8 cellular contexts compared by ENCODE assay signal in the genomic region with DNA sequence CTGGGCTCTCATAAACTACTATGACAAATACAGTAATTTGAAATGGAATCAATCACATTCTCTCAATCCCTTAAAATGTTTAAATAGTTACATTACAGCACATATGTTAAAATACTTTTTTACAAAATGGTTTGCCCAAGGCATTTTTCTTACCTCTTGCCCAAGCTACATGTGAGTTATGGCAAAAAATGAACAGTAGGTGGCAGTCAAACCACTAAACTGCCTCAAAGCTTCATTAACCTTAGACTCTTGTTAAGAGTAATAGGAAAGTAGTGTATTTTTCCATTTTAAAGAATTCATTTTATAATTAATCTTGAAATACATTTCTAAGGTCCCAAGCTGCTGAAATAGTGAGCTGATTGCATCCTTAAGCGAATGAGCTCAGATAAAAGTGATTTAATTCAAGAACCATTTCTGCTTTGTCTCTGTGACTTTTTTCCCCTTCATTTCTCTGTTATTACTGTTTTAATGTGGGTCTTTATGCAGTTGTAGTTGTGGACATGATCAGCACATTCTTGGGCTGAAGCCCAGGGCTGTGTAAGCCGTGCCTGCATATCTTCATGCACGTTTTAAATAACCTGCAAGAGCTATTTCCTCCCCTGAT.
DNase-seq lines count a peak whose midpoint lies in the region; ATAC-seq and TF ChIP-seq lines count a peak whose summit lies in the region.

No MANE protein-coding gene starts in this region.

- DNase-seq in AG09309 (ENCODE audit: low read depth) (peak; percentile 58), GM04504 (ENCODE audit: low read depth) (peak; percentile 40), NCI-H69 (lab: John Stamatoyannopoulos, UW) (peak; percentile 67), T47D (ENCODE audit: low read depth in 1 of 2, low spot score in 1 of 2) (peak; percentile 4 to 75), kidney epithelial cell (ENCODE audit: low read depth) (peak; percentile 19), thoracic aorta (ENCODE audit: low spot score) (no peak), NK-92 (lab: John Stamatoyannopoulos, UW; ENCODE audit: unreplicated experiment) (no peak)

- peak; percentile 82 for ATAC-seq in HG03066 (IDR thresholded peaks at IDR 0.05; ENCODE audit: low read depth, unreplicated experiment)
- ATAC-seq in thoracic aorta (ENCODE audit: insufficient number of reproducible peaks, low FRiP score, low read depth), result no peak

- H3K4me3 ChIP-seq in AG09309 (ENCODE audit: control insufficient read depth, low read depth, low read length), result no peak overlapping the region
- H3K4me3 ChIP-seq in kidney epithelial cell (ENCODE audit: low read depth, low read length), result no peak overlapping the region
- no peak overlapping the region for H3K4me3 ChIP-seq in thoracic aorta

- H3K9me3 ChIP-seq in thoracic aorta, result no peaks in the 10 kb centered on the region

- H3K27ac ChIP-seq in thoracic aorta, result no peak overlapping the region

- in situ Hi-C loops in T47D (cut with HindIII; ENCODE audit: low pct_unique_long_range_greater_than_20kb, low sequenced_read_pairs), result no loop called here

- H3K4me1 ChIP-seq in thoracic aorta (ENCODE audit: control insufficient read depth in 1 of 2, low read depth in 2 of 2), result no peaks in the 10 kb centered on the region

- H3K27me3 ChIP-seq in kidney epithelial cell (ENCODE audit: control insufficient read depth, insufficient read depth, low read length) (peaks cover 4% of the 10 kb centered on the region), thoracic aorta (replicated peaks; ENCODE audit: insufficient read depth) (peaks cover 4% of the 10 kb centered on the region)

- H3K36me3 ChIP-seq in kidney epithelial cell (ENCODE audit: control insufficient read depth, insufficient read depth, low read length), result no peaks in the 10 kb centered on the region
- no peaks in the 10 kb centered on the region for H3K36me3 ChIP-seq in thoracic aorta

- TF ChIP-seq CTCF in AG09309 (IDR thresholded peaks at IDR 0.05; ENCODE audit: control insufficient read depth, insufficient read depth, low read depth, low read length, missing control alignments) (peak; percentile 69), kidney epithelial cell (IDR thresholded peaks at IDR 0.05; ENCODE audit: insufficient read depth, low read length, poor library complexity, severe bottlenecking) (peak; percentile 74), thoracic aorta (IDR thresholded peaks at IDR 0.05) (peak; percentile 78)

Comparison
In these comparisons a context has a peak if more than half of its experiments do, and no peak if none do; other contexts are left out.
1. DNase-seq: peak in AG09309 (single experiment), GM04504 (single experiment), NCI-H69 (single experiment), T47D (2 of 2) and kidney epithelial cell (single experiment); none in thoracic aorta (single experiment) and NK-92 (single experiment).
2. Peak in every context shown above with its lines, with median percentiles within 50 percentile points of each other: CTCF ChIP-seq.